ENCODE assay signal across 1 cellular context in genomic region chr11:115707180-115707905, GRCh38.
TF ChIP-seq lines count a peak whose summit lies in the region.

No MANE protein-coding gene starts in this region.

TF ChIP-seq in HepG2, 621 proteins besides CTCF, POLR2A, EP300 and RAD21 (continued from another document):
- no peak for TF ChIP-seq MTF1 (CRISPR knock-in tag; IDR thresholded peaks at IDR 0.05)
- no peak for TF ChIP-seq KLF11 (CRISPR knock-in tag; IDR thresholded peaks at IDR 0.05)
- no peak for TF ChIP-seq RBFOX2 (IDR thresholded peaks at IDR 0.05; ENCODE audit: low read depth, low read length)
- TF ChIP-seq, protein P1, sequence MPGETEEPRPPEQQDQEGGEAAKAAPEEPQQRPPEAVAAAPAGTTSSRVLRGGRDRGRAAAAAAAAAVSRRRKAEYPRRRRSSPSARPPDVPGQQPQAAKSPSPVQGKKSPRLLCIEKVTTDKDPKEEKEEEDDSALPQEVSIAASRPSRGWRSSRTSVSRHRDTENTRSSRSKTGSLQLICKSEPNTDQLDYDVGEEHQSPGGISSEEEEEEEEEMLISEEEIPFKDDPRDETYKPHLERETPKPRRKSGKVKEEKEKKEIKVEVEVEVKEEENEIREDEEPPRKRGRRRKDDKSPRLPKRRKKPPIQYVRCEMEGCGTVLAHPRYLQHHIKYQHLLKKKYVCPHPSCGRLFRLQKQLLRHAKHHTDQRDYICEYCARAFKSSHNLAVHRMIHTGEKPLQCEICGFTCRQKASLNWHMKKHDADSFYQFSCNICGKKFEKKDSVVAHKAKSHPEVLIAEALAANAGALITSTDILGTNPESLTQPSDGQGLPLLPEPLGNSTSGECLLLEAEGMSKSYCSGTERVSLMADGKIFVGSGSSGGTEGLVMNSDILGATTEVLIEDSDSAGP (CRISPR knock-in tag; IDR thresholded peaks at IDR 0.05; ENCODE audit: borderline replicate concordance), result no peak
- no peak for TF ChIP-seq CBFB (CRISPR knock-in tag; IDR thresholded peaks at IDR 0.05)
- TF ChIP-seq ETV5 (CRISPR knock-in tag; IDR thresholded peaks at IDR 0.05; ENCODE audit: borderline replicate concordance), result no peak
- no peak for TF ChIP-seq KLF15 (CRISPR knock-in tag; IDR thresholded peaks at IDR 0.05; ENCODE audit: borderline replicate concordance)
- TF ChIP-seq ZFX (CRISPR knock-in tag; IDR thresholded peaks at IDR 0.05; ENCODE audit: low read depth), result no peak
- no peak for TF ChIP-seq MXD4 (CRISPR knock-in tag; IDR thresholded peaks at IDR 0.05)
